Comparison of ENCODE assay signal across 34 cellular contexts in the genomic region with DNA sequence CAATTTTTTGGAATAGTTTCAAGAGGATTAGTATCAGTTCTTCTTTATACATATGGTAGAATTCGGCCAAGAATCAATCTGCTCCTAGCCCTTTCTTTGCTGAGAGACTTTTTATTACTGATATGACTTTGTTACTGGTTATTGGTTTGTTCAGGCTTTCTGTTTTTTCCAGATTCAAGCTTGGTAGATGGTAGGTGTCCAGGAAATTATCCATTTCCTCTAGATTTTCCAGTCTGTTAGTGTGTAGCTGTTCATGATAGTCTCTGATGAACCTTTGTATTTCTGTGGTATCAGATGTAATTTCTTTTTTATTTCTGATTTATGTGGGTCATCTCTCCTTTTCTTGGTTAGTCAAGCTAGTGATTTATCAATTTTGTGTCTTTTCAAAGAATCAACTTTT.
"Had no signal": no experiment of that assay in that cellular context is flagged by ENCODE, and none has a peak within 500 bp of the region (broad histone marks: within the 10 kb centered on the region; RNA-seq: fewer than 3 reads in every experiment).

No MANE protein-coding gene starts in this region.

- DNase-seq: Karpas-422, Kasumi-1, MG63, MM.1S, MV-4-11, NCI-H1048, NCI-H1092, NCI-H1092 treated with DMSO at 0.1 percent for 48 hours, NCI-H1105, NCI-H1105 treated with DMSO at 0.1 percent for 48 hours, NCI-H1417, NCI-H1417 treated with DMSO at 0.1 percent for 48 hours, NCI-H1436, NCI-H1436 treated with DMSO at 0.1 percent for 48 hours, NCI-H146, NCI-H1694, NCI-H1694 treated with DMSO at 0.1 percent for 48 hours, NCI-H187, NCI-H187 treated with DMSO at 0.1 percent for 48 hours, NCI-H1930, NCI-H2029, NCI-H2029 treated with DMSO at 0.1 percent for 48 hours, NCI-H2081, NCI-H2081 treated with DMSO at 0.1 percent for 48 hours, NCI-H2107, NCI-H2171 treated with DMSO at 0.1 percent for 48 hours, NCI-H2227 treated with DMSO at 0.1 percent for 48 hours, NCI-H226, NCI-H345, NCI-H446, NCI-H446 treated with DMSO at 0.1 percent for 48 hours, NCI-H510A, NCI-H510A treated with DMSO at 0.1 percent for 48 hours had no signal

- H3K9me3 ChIP-seq: MG63 had no signal

- H3K27me3 ChIP-seq: MG63 had no signal

- H3K27ac ChIP-seq: KMS-11 had no signal

- H3K9ac ChIP-seq: KMS-11 had no signal

- H3K4me3 ChIP-seq: MG63 had no signal

- H3K36me3 ChIP-seq: MG63 had no signal
